Comparison of ENCODE assay signal across 9 cellular contexts in genomic region chr2:215434447-215435260, GRCh38. TPM values are rescaled to one million over a fixed set of nuclear protein-coding genes. Genes with fewer than 3 reads are reported as not detected.
A peak's percentile ranks its signal among the peaks of the same experiment; 100 is the strongest.
DNase-seq lines count a peak whose midpoint lies in the region; ATAC-seq and TF ChIP-seq lines count a peak whose summit lies in the region.
"Had no signal": no experiment of that assay in that cellular context is flagged by ENCODE, and none has a peak within 500 bp of the region (broad histone marks: within the 10 kb centered on the region; RNA-seq: fewer than 3 reads in every experiment).

No MANE protein-coding gene starts in this region.

- WGBS in urinary bladder, result 16% methylated on average over 10 of the region's 10 CpGs

- H3K4me3 ChIP-seq in cardiac muscle cell, result peak overlapping the region; percentile 72
- H3K4me3 ChIP-seq in brain microvascular endothelial cell (ENCODE audit: low read depth, low read length), result peak overlapping the region; percentile 96
- H3K4me3 ChIP-seq in urinary bladder (ENCODE audit: low read depth, low read length), result peak overlapping the region; percentile 48

- intact Hi-C loops in left ventricle myocardium superior (cut with micrococcal nuclease) (no loop called here), posterior vena cava (cut with DNase I) (no loop called here)

- no peaks in the 10 kb centered on the region for H3K9me3 ChIP-seq in cardiac muscle cell (ENCODE audit: low read depth)

- H3K36me3 ChIP-seq in cardiac muscle cell (peaks cover 6% of the 10 kb centered on the region), brain microvascular endothelial cell (replicated peaks) (peaks cover 61% of the 10 kb centered on the region), urinary bladder (ENCODE audit: insufficient read depth) (no peaks in the 10 kb centered on the region)

- in situ Hi-C loops in brain microvascular endothelial cell (cut with HindIII; ENCODE audit: low pct_ligation_motif_present, low sequenced_read_pairs), result loop anchor here (25.0 kb wide), 1 partner anchor 478 kb away; no protein-coding TSS in a partner anchor

- H3K4me1 ChIP-seq in cardiac muscle cell (ENCODE audit: low read depth) (peaks cover 11% of the 10 kb centered on the region), urinary bladder (ENCODE audit: insufficient read depth) (no peaks in the 10 kb centered on the region)

- H3K27me3 ChIP-seq in cardiac muscle cell (no peaks in the 10 kb centered on the region), brain microvascular endothelial cell (replicated peaks) (no peaks in the 10 kb centered on the region)

- DNase-seq in cardiac muscle cell (ENCODE audit: low read depth in 1 of 2, low spot score in 1 of 2) (peak in 1 of 2 donors; percentile 59), left ventricle myocardium superior (no peak), brain microvascular endothelial cell (no peak), lung microvascular endothelial cell (ENCODE audit: low read depth in 2 of 2) (peak; percentile 53 to 80), posterior vena cava (ENCODE audit: low spot score) (no peak)
- DNase-seq: NCI-H2171 had no signal

- no peak overlapping the region for H3K27ac ChIP-seq in cardiac muscle cell
- peak overlapping the region; percentile 96 for H3K27ac ChIP-seq in brain microvascular endothelial cell
- H3K27ac ChIP-seq in urinary bladder (ENCODE audit: low read depth), result peak overlapping the region; percentile 66

- no peak for ATAC-seq in left ventricle myocardium superior
- no peak for ATAC-seq in GM21423 (IDR thresholded peaks at IDR 0.05; ENCODE audit: unreplicated experiment)
- no peak for ATAC-seq in GM18517 (IDR thresholded peaks at IDR 0.05; ENCODE audit: unreplicated experiment)

- TF ChIP-seq CTCF in cardiac muscle cell (IDR thresholded peaks at IDR 0.05; ENCODE audit: low read depth, low read length) (no peak), brain microvascular endothelial cell (IDR thresholded peaks at IDR 0.05; ENCODE audit: low read depth, low read length, missing control alignments) (no peak)

RNA-seq across cellular contexts. Expression of gene FN1, which starts 1.2 kb away (rescaled TPM):
- total RNA-seq in cardiac muscle cell (241 and 335 TPM in 2 replicates), left ventricle myocardium superior (68.9 TPM), lung microvascular endothelial cell (305 and 470 TPM in 2 replicates), urinary bladder (1,853 TPM), posterior vena cava (1,000 to 10,000 TPM; 2,588 to 3,239 TPM)
- polyA plus RNA-seq in cardiac muscle cell (164 and 240 TPM in 2 replicates), urinary bladder (1,813 TPM)

Comparison
In these comparisons a context has a peak if more than half of its experiments do, and no peak if none do; other contexts are left out.
1. DNase-seq: peak in lung microvascular endothelial cell (2 of 2); none in left ventricle myocardium superior (single experiment), brain microvascular endothelial cell (single experiment) and posterior vena cava (single experiment).
2. Peak in every context shown above with its lines, with median percentiles within 50 percentile points of each other: H3K4me3 ChIP-seq.